Comparison of ENCODE assay signal across 1 cellular context in the genomic region with DNA sequence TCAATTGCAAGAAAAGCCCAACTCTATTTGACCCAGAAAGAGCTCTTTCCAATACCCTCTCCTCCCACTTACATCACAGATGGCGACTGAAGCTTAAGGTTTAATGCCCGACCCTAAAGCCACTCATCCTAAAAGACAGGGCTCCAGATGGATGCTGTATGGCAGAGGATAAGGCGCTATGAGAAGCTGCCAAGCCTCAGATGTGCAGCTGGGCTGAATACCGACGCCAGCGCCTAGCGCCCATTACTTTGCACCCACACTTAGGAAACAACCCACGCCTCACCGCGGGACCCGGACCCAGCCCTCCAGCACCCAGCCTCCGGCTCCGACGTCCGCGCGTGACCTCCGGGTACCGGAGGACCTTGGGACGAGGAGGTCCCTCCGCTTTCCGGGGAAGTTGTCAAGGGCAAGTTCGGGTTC.
TF ChIP-seq lines count a peak whose summit lies in the region.

No MANE protein-coding gene starts in this region.

TF ChIP-seq in IMR-90, 13 proteins besides CTCF, POLR2A, EP300 and RAD21:
- no peak for TF ChIP-seq NFE2L2 (IDR thresholded peaks at IDR 0.05; ENCODE audit: low read depth, low read length)
- TF ChIP-seq, protein P1, sequence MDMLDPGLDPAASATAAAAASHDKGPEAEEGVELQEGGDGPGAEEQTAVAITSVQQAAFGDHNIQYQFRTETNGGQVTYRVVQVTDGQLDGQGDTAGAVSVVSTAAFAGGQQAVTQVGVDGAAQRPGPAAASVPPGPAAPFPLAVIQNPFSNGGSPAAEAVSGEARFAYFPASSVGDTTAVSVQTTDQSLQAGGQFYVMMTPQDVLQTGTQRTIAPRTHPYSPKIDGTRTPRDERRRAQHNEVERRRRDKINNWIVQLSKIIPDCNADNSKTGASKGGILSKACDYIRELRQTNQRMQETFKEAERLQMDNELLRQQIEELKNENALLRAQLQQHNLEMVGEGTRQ (IDR thresholded peaks at IDR 0.05; ENCODE audit: low read depth, low read length), result no peak
- no peak for TF ChIP-seq MAZ (IDR thresholded peaks at IDR 0.05; ENCODE audit: borderline replicate concordance, low read depth, low read length)
- TF ChIP-seq, protein P2, sequence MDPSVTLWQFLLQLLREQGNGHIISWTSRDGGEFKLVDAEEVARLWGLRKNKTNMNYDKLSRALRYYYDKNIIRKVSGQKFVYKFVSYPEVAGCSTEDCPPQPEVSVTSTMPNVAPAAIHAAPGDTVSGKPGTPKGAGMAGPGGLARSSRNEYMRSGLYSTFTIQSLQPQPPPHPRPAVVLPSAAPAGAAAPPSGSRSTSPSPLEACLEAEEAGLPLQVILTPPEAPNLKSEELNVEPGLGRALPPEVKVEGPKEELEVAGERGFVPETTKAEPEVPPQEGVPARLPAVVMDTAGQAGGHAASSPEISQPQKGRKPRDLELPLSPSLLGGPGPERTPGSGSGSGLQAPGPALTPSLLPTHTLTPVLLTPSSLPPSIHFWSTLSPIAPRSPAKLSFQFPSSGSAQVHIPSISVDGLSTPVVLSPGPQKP (IDR thresholded peaks at IDR 0.05; ENCODE audit: borderline replicate concordance, low read depth, low read length), result no peak
- no peak for TF ChIP-seq BHLHE40 (IDR thresholded peaks at IDR 0.05; ENCODE audit: low read depth, low read length)
- no peak for TF ChIP-seq RCOR1 (IDR thresholded peaks at IDR 0.05; ENCODE audit: insufficient replicate concordance, low read length)
- TF ChIP-seq FOS (IDR thresholded peaks at IDR 0.05; ENCODE audit: low read depth, low read length), result no peak
- no peak for TF ChIP-seq SMC3 (IDR thresholded peaks at IDR 0.05; ENCODE audit: low read depth, low read length)
- no peak for TF ChIP-seq RFX5 (IDR thresholded peaks at IDR 0.05; ENCODE audit: low read depth, low read length)
- no peak for TF ChIP-seq CEBPB (IDR thresholded peaks at IDR 0.05; ENCODE audit: low read depth, low read length)
- TF ChIP-seq MXI1 (IDR thresholded peaks at IDR 0.05; ENCODE audit: borderline replicate concordance, low read depth, low read length), result no peak
